In genomic region chr17:48990882-48991357, GRCh38 we compare ENCODE assay signal across 27 cellular contexts. TPM values are rescaled to one million over a fixed set of nuclear protein-coding genes. Genes with fewer than 3 reads are reported as not detected.
DNase-seq lines count a peak whose midpoint lies in the region; ATAC-seq, FAIRE-seq and TF ChIP-seq lines count a peak whose summit lies in the region.
"Had no signal": no experiment of that assay in that cellular context is flagged by ENCODE, and none has a peak within 500 bp of the region (broad histone marks: within the 10 kb centered on the region; RNA-seq: fewer than 3 reads in every experiment).

No MANE protein-coding gene starts in this region.

- peak overlapping the region; percentile 52 for H2AFZ ChIP-seq in neuron (ENCODE audit: low read depth, low read length)

- TF ChIP-seq POLR2A in esophagus muscularis mucosa (IDR thresholded peaks at IDR 0.05; ENCODE audit: low read depth) = no peak
- TF ChIP-seq POLR2A in uterus (IDR thresholded peaks at IDR 0.05) = no peak

- no peak for FAIRE-seq in pancreas (lab: Jason Lieb, UNC)
- FAIRE-seq in HTR-8/SVneo (lab: Jason Lieb, UNC) = no peak
- FAIRE-seq: colon, endometrium had no signal

- TF ChIP-seq CTCF in Panc1 (IDR thresholded peaks at IDR 0.05) = no peak
- no peak for TF ChIP-seq CTCF in esophagus muscularis mucosa (IDR thresholded peaks at IDR 0.05)
- TF ChIP-seq CTCF in uterus (IDR thresholded peaks at IDR 0.05) = no peak
- no peak for TF ChIP-seq CTCF in pancreas (IDR thresholded peaks at IDR 0.05)

- POLR2A ChIA-PET in Panc1 (lab: Charles Lee) = interaction anchor here (0.5 kb wide), 1 partner anchor 33 kb away, joined by 9 read pairs; no protein-coding TSS in a partner anchor

- WGBS in esophagus muscularis mucosa = 23% methylated on average over 2 of the region's 2 CpGs
- 28 to 32% methylated on average over 2 of the region's 2 CpGs for WGBS in pancreas, 2 donors

- DNase-seq in H7 (peak; percentile 72), Panc1 (ENCODE audit: low read depth, low spot score) (no peak), esophagus muscularis mucosa (ENCODE audit: extremely low spot score) (peak; percentile 5), uterus (no peak), pancreas (no peak), HTR-8/SVneo (ENCODE audit: insufficient read length, low spot score) (no peak)
- DNase-seq: activated CD4-positive, alpha-beta T cell treated with anti-CD3 and anti-CD28 coated beads, Interleukin-2, amount 50 U/mL, for 1 hour; activated CD8-positive, alpha-beta memory T cell treated with anti-CD3 and anti-CD28 coated beads, Interleukin-2, amount 50 U/mL, for 4 hours; CD4-positive, alpha-beta T cell; HFFc6; immature natural killer cell; left ventricle myocardium inferior; NCI-H1105; NCI-H2081; NCI-H446 treated with DMSO at 0.1 percent for 48 hours; NK-92 treated with Interleukin-12 subunit alpha and Interleukin-12 subunit beta, amount 100 ng/mL, for 24 hours; stimulated activated CD4-positive, alpha-beta T cell treated with anti-CD3 and anti-CD28 coated beads, Interleukin-1b, Interleukin-23, amount 100 ng/mL, for 48 hours; T-helper 17 cell had no signal

- intact Hi-C loops in Panc1 (cut with micrococcal nuclease; ENCODE audit: unreplicated experiment) (no loop called here), esophagus muscularis mucosa (cut with DNase I) (no loop called here), uterus (cut with DNase I; ENCODE audit: low total_unique reads) (no loop called here), pancreas (cut with DNase I) (no loop called here)

- no peak for ATAC-seq in Panc1
- ATAC-seq in pancreas = no peak
- ATAC-seq: natural killer cell treated with Interleukin-12 subunit alpha and Interleukin-12 subunit beta and Interleukin-15 and Interleukin-18, amount 100 ng/mL, for 72 hours; T-helper 17 cell had no signal

- H3K4me1 ChIP-seq in Panc1 (ENCODE audit: control insufficient read depth, insufficient read depth, low read length) (peaks cover 40% of the 10 kb centered on the region), esophagus muscularis mucosa (peaks cover 5 to 8% (median 5%) of the 10 kb centered on the region in 4 donors), neuron (ENCODE audit: insufficient read depth, low read length) (peaks cover 33% of the 10 kb centered on the region), uterus (peaks cover 0 to 3% of the 10 kb centered on the region in 2 donors), pancreas (no peaks in the 10 kb centered on the region)
- H3K4me1 ChIP-seq: breast epithelium, prostate gland had no signal

- H3K27me3 ChIP-seq in H7 (ENCODE audit: control insufficient read depth, insufficient read depth, low read length) (no peaks in the 10 kb centered on the region), Panc1 (ENCODE audit: control insufficient read depth, insufficient read depth, low read length) (no peaks in the 10 kb centered on the region), esophagus muscularis mucosa (peaks cover 6 to 99% (median 54%) of the 10 kb centered on the region in 4 donors), neuron (ENCODE audit: insufficient read depth, low read length) (no peaks in the 10 kb centered on the region), uterus (peaks cover 20 to 72% of the 10 kb centered on the region in 2 donors), pancreas (peaks cover 24 to 82% (median 43%) of the 10 kb centered on the region in 4 donors)

- BruUV-seq in Panc1 (replicated peaks; lab: Mats Ljungman, UMichigan) = no TSS peak

- in situ Hi-C loops in Panc1 (cut with HindIII; ENCODE audit: low pct_unique_long_range_greater_than_20kb, low sequenced_read_pairs) = no loop called here

- H3K36me3 ChIP-seq in H7 (replicated peaks; ENCODE audit: control insufficient read depth, insufficient read depth, low read length) (no peaks in the 10 kb centered on the region), Panc1 (ENCODE audit: control insufficient read depth, insufficient read depth, low read length) (no peaks in the 10 kb centered on the region), esophagus muscularis mucosa (no peaks in the 10 kb centered on the region), neuron (ENCODE audit: insufficient read depth, low read length) (no peaks in the 10 kb centered on the region), uterus (no peaks in the 10 kb centered on the region), pancreas (no peaks in the 10 kb centered on the region)
- H3K36me3 ChIP-seq: breast epithelium, left ventricle myocardium inferior, prostate gland, SJSA1, vagina had no signal

- TF ChIP-seq EP300 in esophagus muscularis mucosa (IDR thresholded peaks at IDR 0.05) = no peak

- CTCF ChIA-PET in Panc1 (lab: Charles Lee) = interaction anchor here (0.6 kb wide), 1 partner anchor 54 kb away, joined by 4 read pairs; no protein-coding TSS in a partner anchor

- H3K27ac ChIP-seq in Panc1 (ENCODE audit: low read length) (peak overlapping the region; percentile 66), esophagus muscularis mucosa (replicated peaks in 1 of 4) (no peak overlapping the region), uterus (no peak overlapping the region), pancreas (no peak overlapping the region)
- H3K27ac ChIP-seq: breast epithelium, left ventricle myocardium inferior, prostate gland, SJSA1, vagina had no signal

- H3K9me3 ChIP-seq in Panc1 (ENCODE audit: control insufficient read depth, insufficient read depth, low read depth, low read length) (no peaks in the 10 kb centered on the region), esophagus muscularis mucosa (no peaks in the 10 kb centered on the region), neuron (ENCODE audit: low read length) (no peaks in the 10 kb centered on the region), uterus (peaks cover 0 to 2% of the 10 kb centered on the region in 2 donors), pancreas (no peaks in the 10 kb centered on the region)
- H3K9me3 ChIP-seq: breast epithelium, left ventricle myocardium inferior, prostate gland, SJSA1, vagina had no signal

- H3K4me3 ChIP-seq in H7 (ENCODE audit: insufficient read depth, low read depth, low read length) (peak overlapping the region; percentile 6; the same call in 1 of the 2 replicates), Panc1 (ENCODE audit: low read depth in 2 of 2, low read length in 2 of 2) (no peak overlapping the region), esophagus muscularis mucosa (no peak overlapping the region), neuron (ENCODE audit: low read length) (no peak overlapping the region), uterus (no peak overlapping the region), pancreas (no peak overlapping the region)
- H3K4me3 ChIP-seq: breast epithelium, left ventricle myocardium inferior, prostate gland, SJSA1, vagina had no signal

RNA-seq across cellular contexts. Expression of gene IGF2BP1, which starts 6.3 kb away (rescaled TPM):
- total RNA-seq in H7 (2014; rRNA removed; shearing (Covaris generic)) = 105 and 124 TPM in 2 replicates
- 109 TPM for total RNA-seq in Panc1 (2021; ENCODE audit: unreplicated experiment)
- polyA plus RNA-seq in Panc1 (2012; ENCODE audit: insufficient read length) = 33.0 TPM
- total RNA-seq in esophagus muscularis mucosa = not detected
- total RNA-seq in uterus = 1 to 10 TPM in 1 of 4 donors, under 1 TPM in 1, not detected in 2; under 0.01 to 1.8 TPM
- total RNA-seq in pancreas = 1 to 10 TPM in 1 of 6 donors, not detected in 5; 1.0 TPM
- under 1 TPM in 1 of 2 donors, not detected in 1; under 0.01 TPM for polyA plus RNA-seq in pancreas
- total RNA-seq: breast epithelium; CD4-positive, alpha-beta T cell; left ventricle myocardium inferior; T-helper 17 cell; vagina had no signal
- polyA plus RNA-seq: immature natural killer cell had no signal

RNA-seq across cellular contexts. Expression of gene GIP, which starts 22.5 kb away (rescaled TPM):
- 0.52 and 2.1 TPM in 2 replicates for total RNA-seq in H7 (2014; rRNA removed; shearing (Covaris generic))
- 0.77 TPM for total RNA-seq in Panc1 (2021; ENCODE audit: unreplicated experiment)
- polyA plus RNA-seq in Panc1 (2012; ENCODE audit: insufficient read length) = 1.6 TPM
- total RNA-seq in esophagus muscularis mucosa = not detected
- total RNA-seq in uterus = not detected
- total RNA-seq in pancreas = not detected
- polyA plus RNA-seq in pancreas = not detected
- total RNA-seq: breast epithelium; CD4-positive, alpha-beta T cell; left ventricle myocardium inferior; natural killer cell treated with Interleukin-12 subunit alpha and Interleukin-12 subunit beta and Interleukin-15 and Interleukin-18, amount 100 ng/mL, for 72 hours; prostate gland; SJSA1; T-helper 17 cell; vagina had no signal
- polyA plus RNA-seq: adipose tissue, immature natural killer cell had no signal

RNA-seq across cellular contexts. Expression of gene SNF8, which starts 46.3 kb away (rescaled TPM):
- total RNA-seq in H7 (2014; rRNA removed; shearing (Covaris generic)) = 62.3 and 98.0 TPM in 2 replicates
- total RNA-seq in Panc1 (2021; ENCODE audit: unreplicated experiment) (371 TPM), esophagus muscularis mucosa (10 to 100 TPM; 80.6 to 97.1 (median 92.3) TPM), uterus (10 to 100 TPM in 3 of 4 donors, 1 to 10 TPM in 1; 6.9 to 64.6 (median 38.4) TPM), pancreas (10 to 100 TPM; 34.9 to 52.2 (median 43.8) TPM)
- polyA plus RNA-seq in Panc1 (2012; ENCODE audit: insufficient read length) = 299 TPM
- polyA plus RNA-seq in pancreas = 10 to 100 TPM; 70.2 to 78.6 TPM

Comparison
In these comparisons a context has a peak if more than half of its experiments do, and no peak if none do; other contexts are left out.
1. DNase-seq: peak in H7 (single experiment) and esophagus muscularis mucosa (single experiment); none in Panc1 (single experiment), uterus (0 of 2), pancreas (0 of 6) and HTR-8/SVneo (single experiment).
2. RNA of gene IGF2BP1, which starts 6.3 kb away (total RNA-seq): 109 TPM in Panc1 (single experiment) and 105 to 124 TPM in H7; 1.0 TPM in pancreas, not detected in esophagus muscularis mucosa and under 0.01 to 1.8 TPM in uterus; every median in the first group is over 10 times any median in the second.